Comparison of ENCODE assay signal across 12 cellular contexts in genomic region chr13:30581582-30581981, GRCh38. TPM values are rescaled to one million over a fixed set of nuclear protein-coding genes. Genes with fewer than 3 reads are reported as not detected.
DNase-seq lines count a peak whose midpoint lies in the region; ATAC-seq and TF ChIP-seq lines count a peak whose summit lies in the region.
"Had no signal": no experiment of that assay in that cellular context is flagged by ENCODE, and none has a peak within 500 bp of the region (broad histone marks: within the 10 kb centered on the region; RNA-seq: fewer than 3 reads in every experiment).

No MANE protein-coding gene starts in this region.

- H3K36me3 ChIP-seq in Karpas-422 (ENCODE audit: insufficient read depth, low read length): no peaks in the 10 kb centered on the region

- no peaks in the 10 kb centered on the region for H3K27me3 ChIP-seq in Karpas-422 (ENCODE audit: low read length)

- TF ChIP-seq CTCF in brain (conservative IDR thresholded peaks at IDR 0.05) (peak; percentile 12 to 30), nephron (IDR thresholded peaks at IDR 0.05; ENCODE audit: unreplicated experiment in 3 of 3) (peak in 2 of 3 experiments; percentile 13 to 30)

- H3K4me1 Mint-ChIP-seq in brain: peaks cover 4% of the 10 kb centered on the region
- no peaks in the 10 kb centered on the region for H3K4me1 Mint-ChIP-seq in nephron
- H3K4me1 Mint-ChIP-seq in activated T-helper 2 cell treated with anti-CD3 and anti-CD28 coated beads, Interferon-gamma antibody, Interleukin-2, Interleukin-4, amounts not matched to agents 10 μg/mL and 5 μg/mL and 100 μg/mL, durations not matched to agents 14 hours and 24 hours and 36 hours (ENCODE audit: low read depth): peaks cover 24% of the 10 kb centered on the region

- no peaks in the 10 kb centered on the region for H3K9me2 ChIP-seq in Karpas-422 (replicated peaks; ENCODE audit: insufficient read depth, low read length)

- DNase-seq in NCI-H748 (lab: John Stamatoyannopoulos, UW; ENCODE audit: unreplicated experiment) (peak; percentile 47), NCI-H748 treated with DMSO at 0.1 percent for 48 hours (lab: John Stamatoyannopoulos, UW) (no peak), Karpas-422 (peak; percentile 78), retina (no peak)
- no peak for DNase-seq in activated T-helper 2 cell treated with anti-CD3 and anti-CD28 coated beads, Interferon-gamma antibody, Interleukin-2, Interleukin-4, amounts not matched to agents 10 μg/mL and 5 μg/mL and 100 μg/mL, durations not matched to agents 14 hours and 24 hours and 36 hours (ENCODE audit: low spot score)
- DNase-seq: activated naive CD8-positive, alpha-beta T cell treated with anti-CD3 and anti-CD28 coated beads, Interleukin-2, amount 50 U/mL, for 24 hours; left cardiac atrium; stimulated activated CD4-positive, alpha-beta T cell treated with anti-CD3 and anti-CD28 coated beads, Interleukin-4, amount 100 ng/mL, for 24 hours had no signal

- intact Hi-C loops in activated T-helper 2 cell treated with anti-CD3 and anti-CD28 coated beads, Interferon-gamma antibody, Interleukin-2, Interleukin-4, amounts not matched to agents 10 μg/mL and 5 μg/mL and 100 μg/mL, durations not matched to agents 14 hours and 24 hours and 36 hours (cut with micrococcal nuclease): loop anchor here (5.0 kb wide), 1 partner anchor 449 kb away; no protein-coding TSS in a partner anchor

- no peak overlapping the region for H3K9ac ChIP-seq in Karpas-422 (ENCODE audit: low read length)

- no peak overlapping the region for H3K4me3 Mint-ChIP-seq in brain
- no peak overlapping the region for H3K4me3 Mint-ChIP-seq in nephron
- H3K4me3 Mint-ChIP-seq in activated T-helper 2 cell treated with anti-CD3 and anti-CD28 coated beads, Interferon-gamma antibody, Interleukin-2, Interleukin-4, amounts not matched to agents 10 μg/mL and 5 μg/mL and 100 μg/mL, durations not matched to agents 14 hours and 24 hours and 36 hours (ENCODE audit: low read depth): no peak overlapping the region
- H3K4me3 Mint-ChIP-seq: activated naive CD8-positive, alpha-beta T cell treated with anti-CD3 and anti-CD28 coated beads, Interleukin-2, amount 50 U/mL, for 24 hours; B cell had no signal

- H3K4me3 ChIP-seq in Karpas-422 (ENCODE audit: low read length): no peak overlapping the region

- H3K4me2 ChIP-seq in Karpas-422 (ENCODE audit: low read depth, low read length, poor library complexity, severe bottlenecking): no peak overlapping the region

- H3K36me3 Mint-ChIP-seq in brain (no peaks in the 10 kb centered on the region), nephron (ENCODE audit: low read depth) (no peaks in the 10 kb centered on the region)
- no peaks in the 10 kb centered on the region for H3K36me3 Mint-ChIP-seq in activated T-helper 2 cell treated with anti-CD3 and anti-CD28 coated beads, Interferon-gamma antibody, Interleukin-2, Interleukin-4, amounts not matched to agents 10 μg/mL and 5 μg/mL and 100 μg/mL, durations not matched to agents 14 hours and 24 hours and 36 hours (ENCODE audit: low read depth)

- no peak for ATAC-seq in GM21576 (IDR thresholded peaks at IDR 0.05; ENCODE audit: unreplicated experiment)
- ATAC-seq: activated naive CD8-positive, alpha-beta T cell treated with anti-CD3 and anti-CD28 coated beads, Interleukin-2, amount 50 U/mL, for 24 hours had no signal

- H3K9me3 ChIP-seq in Karpas-422 (ENCODE audit: low read length): no peaks in the 10 kb centered on the region

- H3K27me3 Mint-ChIP-seq in brain (no peaks in the 10 kb centered on the region), nephron (ENCODE audit: low read depth) (no peaks in the 10 kb centered on the region)
- peaks cover 28% of the 10 kb centered on the region for H3K27me3 Mint-ChIP-seq in activated T-helper 2 cell treated with anti-CD3 and anti-CD28 coated beads, Interferon-gamma antibody, Interleukin-2, Interleukin-4, amounts not matched to agents 10 μg/mL and 5 μg/mL and 100 μg/mL, durations not matched to agents 14 hours and 24 hours and 36 hours (ENCODE audit: low read depth)
- H3K27me3 Mint-ChIP-seq: B cell had no signal

- no peak overlapping the region for H2AFZ ChIP-seq in Karpas-422 (ENCODE audit: low read length)

- no peaks in the 10 kb centered on the region for H3K79me2 ChIP-seq in Karpas-422 (ENCODE audit: low read length)

- no peaks in the 10 kb centered on the region for H3K4me1 ChIP-seq in Karpas-422 (ENCODE audit: low read length)

- H3K27ac Mint-ChIP-seq in brain (no peak overlapping the region), nephron (no peak overlapping the region)
- H3K27ac Mint-ChIP-seq in activated T-helper 2 cell treated with anti-CD3 and anti-CD28 coated beads, Interferon-gamma antibody, Interleukin-2, Interleukin-4, amounts not matched to agents 10 μg/mL and 5 μg/mL and 100 μg/mL, durations not matched to agents 14 hours and 24 hours and 36 hours: no peak overlapping the region
- H3K27ac Mint-ChIP-seq: activated naive CD8-positive, alpha-beta T cell treated with anti-CD3 and anti-CD28 coated beads, Interleukin-2, amount 50 U/mL, for 24 hours; B cell had no signal

- H3K9me3 Mint-ChIP-seq in brain (no peaks in the 10 kb centered on the region), nephron (no peaks in the 10 kb centered on the region)
- H3K9me3 Mint-ChIP-seq in activated T-helper 2 cell treated with anti-CD3 and anti-CD28 coated beads, Interferon-gamma antibody, Interleukin-2, Interleukin-4, amounts not matched to agents 10 μg/mL and 5 μg/mL and 100 μg/mL, durations not matched to agents 14 hours and 24 hours and 36 hours: no peaks in the 10 kb centered on the region
- H3K9me3 Mint-ChIP-seq: activated naive CD8-positive, alpha-beta T cell treated with anti-CD3 and anti-CD28 coated beads, Interleukin-2, amount 50 U/mL, for 24 hours had no signal

- no peak overlapping the region for H3K27ac ChIP-seq in Karpas-422 (ENCODE audit: low read length)

- no peaks in the 10 kb centered on the region for H4K20me1 ChIP-seq in Karpas-422 (ENCODE audit: insufficient read depth, low read depth, low read length)

RNA-seq across cellular contexts. Expression of gene USPL1, which starts 36.1 kb away (rescaled TPM):
- 12.8 and 18.4 TPM in 2 replicates for total RNA-seq in Karpas-422 (2014; rRNA removed; shearing (Covaris generic); ENCODE audit: low replicate concordance)
- polyA plus RNA-seq in brain (ENCODE audit: insufficient read depth, low read depth, low replicate concordance): 4.0 TPM
- 14.0 and 14.3 TPM in 2 replicates for total RNA-seq in activated T-helper 2 cell treated with anti-CD3 and anti-CD28 coated beads, Interferon-gamma antibody, Interleukin-2, Interleukin-4, amounts not matched to agents 10 μg/mL and 5 μg/mL and 100 μg/mL, durations not matched to agents 14 hours and 24 hours and 36 hours

Comparison
In these comparisons a context has a peak if more than half of its experiments do, and no peak if none do; other contexts are left out.
1. DNase-seq: peak in NCI-H748 (single experiment) and Karpas-422 (single experiment); none in NCI-H748 treated with DMSO at 0.1 percent for 48 hours (single experiment), activated T-helper 2 cell treated with anti-CD3 and anti-CD28 coated beads, Interferon-gamma antibody, Interleukin-2, Interleukin-4, amounts not matched to agents 10 μg/mL and 5 μg/mL and 100 μg/mL, durations not matched to agents 14 hours and 24 hours and 36 hours (single experiment) and retina (single experiment).